Comparison of ENCODE assay signal across 11 cellular contexts in genomic region chr19:38870612-38871011, GRCh38. TPM values are rescaled to one million over a fixed set of nuclear protein-coding genes. Genes with fewer than 3 reads are reported as not detected.
DNase-seq lines count a peak whose midpoint lies in the region; ATAC-seq and TF ChIP-seq lines count a peak whose summit lies in the region.
"Had no signal": no experiment of that assay in that cellular context is flagged by ENCODE, and none has a peak within 500 bp of the region (broad histone marks: within the 10 kb centered on the region; RNA-seq: fewer than 3 reads in every experiment).

No MANE protein-coding gene starts in this region.

- no peaks in the 10 kb centered on the region for H3K9me3 ChIP-seq in BLaER1
- no peaks in the 10 kb centered on the region for H3K9me3 ChIP-seq in DOHH2 (ENCODE audit: control insufficient read depth, insufficient read depth, low read length)
- H3K9me3 ChIP-seq in upper lobe of left lung, result no peaks in the 10 kb centered on the region
- H3K9me3 ChIP-seq: heart left ventricle, SK-N-SH had no signal

- H2BK120ac ChIP-seq in mesendoderm (ENCODE audit: low read depth, low read length), result no peak overlapping the region

- H3K79me2 ChIP-seq in DOHH2 (ENCODE audit: control insufficient read depth, low read length) (peaks cover 24% of the 10 kb centered on the region), mesendoderm (ENCODE audit: control insufficient read depth, insufficient read depth, low read length) (no peaks in the 10 kb centered on the region)

- H3F3A ChIP-seq in DOHH2 (ENCODE audit: control insufficient read depth, insufficient read depth), result peaks cover 29% of the 10 kb centered on the region

- no peak overlapping the region for H3K18ac ChIP-seq in mesendoderm (ENCODE audit: low read length)

- no peak for TF ChIP-seq POLR2A in upper lobe of left lung (IDR thresholded peaks at IDR 0.05)

- H3K27me3 Mint-ChIP-seq in activated T-helper 17 cell treated with anti-CD3 and anti-CD28 coated beads, Interleukin-2, amount 50 U/mL, for 72 hours, result no peaks in the 10 kb centered on the region

- no peak overlapping the region for H4K5ac ChIP-seq in mesendoderm (ENCODE audit: low read length)

- no peak overlapping the region for H2BK5ac ChIP-seq in mesendoderm (ENCODE audit: low read length)

- H3K27ac ChIP-seq in BLaER1, result peak overlapping the region; percentile 61
- H3K27ac ChIP-seq in DOHH2 (ENCODE audit: low read depth, low read length), result no peak overlapping the region
- H3K27ac ChIP-seq in mesendoderm (ENCODE audit: low read depth, low read length), result no peak overlapping the region
- H3K27ac ChIP-seq in upper lobe of left lung, result peak overlapping the region in 2 of 4 donors; percentile 69 to 70

- CTCF ChIA-PET in HEK293T (lab: Yijun Ruan, JAX), result no interaction called here

- TF ChIP-seq CTCF in DOHH2 (IDR thresholded peaks at IDR 0.05; ENCODE audit: low read depth, low read length, poor library complexity, severe bottlenecking) (no peak), upper lobe of left lung (IDR thresholded peaks at IDR 0.05) (no peak)

- WGBS in mesendoderm (ENCODE audit: extremely low coverage, insufficient coverage, low lambda C conversion rate), result no CpG with 5 or more reads among the region's 19 CpGs
- 86 to 90% methylated on average over 15 to 19 of the region's 19 CpGs for WGBS in upper lobe of left lung, 2 donors

- H3K56ac ChIP-seq in mesendoderm (ENCODE audit: low read length), result peak overlapping the region; percentile 90

- no peak for DNase-seq in mesendoderm
- DNase-seq in HEK293T (ENCODE audit: extremely low spot score), result no peak
- no peak for DNase-seq in upper lobe of left lung
- DNase-seq in NCI-H187 treated with DMSO at 0.1 percent for 48 hours (lab: John Stamatoyannopoulos, UW), result no peak
- DNase-seq: NCI-H1436 had no signal

- H3K27ac Mint-ChIP-seq in activated T-helper 17 cell treated with anti-CD3 and anti-CD28 coated beads, Interleukin-2, amount 50 U/mL, for 72 hours, result peak overlapping the region; percentile 92

- H3K9ac ChIP-seq in BLaER1, result no peak overlapping the region
- H3K9ac ChIP-seq in mesendoderm (ENCODE audit: low read length), result no peak overlapping the region
- H3K9ac ChIP-seq: SK-N-SH had no signal

- H3K4ac ChIP-seq in mesendoderm (ENCODE audit: low read depth, low read length), result no peak overlapping the region

- no peak overlapping the region for H2BK15ac ChIP-seq in mesendoderm (replicated peaks; ENCODE audit: low read depth)

- no peak for TF ChIP-seq EP300 in upper lobe of left lung (IDR thresholded peaks at IDR 0.05)

- H4K20me1 ChIP-seq in BLaER1, result no peaks in the 10 kb centered on the region
- no peaks in the 10 kb centered on the region for H4K20me1 ChIP-seq in DOHH2 (ENCODE audit: control insufficient read depth, insufficient read depth, low read depth, low read length)

- POLR2A ChIA-PET in HEK293T (lab: Yijun Ruan, JAX), result no interaction called here

- no peak for ATAC-seq in activated T-helper 17 cell treated with anti-CD3 and anti-CD28 coated beads, Interleukin-2, amount 50 U/mL, for 72 hours (replicated peaks)
- no peak for ATAC-seq in GM19324 (IDR thresholded peaks at IDR 0.05; ENCODE audit: low FRiP score, unreplicated experiment)
- no peak for ATAC-seq in upper lobe of left lung (ENCODE audit: low FRiP score in 2 of 2)

- H3K27me3 ChIP-seq in BLaER1 (no peaks in the 10 kb centered on the region), DOHH2 (ENCODE audit: control insufficient read depth, low read length) (no peaks in the 10 kb centered on the region), mesendoderm (ENCODE audit: insufficient read depth, low read length, poor library complexity) (no peaks in the 10 kb centered on the region), upper lobe of left lung (no peaks in the 10 kb centered on the region)
- H3K27me3 ChIP-seq: heart left ventricle had no signal

- H3K4me3 Mint-ChIP-seq in activated T-helper 17 cell treated with anti-CD3 and anti-CD28 coated beads, Interleukin-2, amount 50 U/mL, for 72 hours, result peak overlapping the region; percentile 90

- H2AK5ac ChIP-seq in mesendoderm (ENCODE audit: low read length), result no peak overlapping the region

- H3K36me3 Mint-ChIP-seq in activated T-helper 17 cell treated with anti-CD3 and anti-CD28 coated beads, Interleukin-2, amount 50 U/mL, for 72 hours (ENCODE audit: low read depth), result peaks cover 89% of the 10 kb centered on the region

- H4K8ac ChIP-seq in mesendoderm (ENCODE audit: low read depth, low read length), result no peak overlapping the region

- no peaks in the 10 kb centered on the region for H3K9me3 Mint-ChIP-seq in activated T-helper 17 cell treated with anti-CD3 and anti-CD28 coated beads, Interleukin-2, amount 50 U/mL, for 72 hours

- H3K9me2 ChIP-seq in DOHH2 (replicated peaks; ENCODE audit: control insufficient read depth, low read length), result no peaks in the 10 kb centered on the region
- H3K9me2 ChIP-seq: SK-N-SH had no signal

- peak overlapping the region; percentile 100 for H3K4me2 ChIP-seq in BLaER1
- peak overlapping the region; percentile 100 for H3K4me2 ChIP-seq in DOHH2 (ENCODE audit: low read length)
- no peak overlapping the region for H3K4me2 ChIP-seq in mesendoderm (ENCODE audit: low read length)

- peaks cover 94% of the 10 kb centered on the region for H3K4me1 ChIP-seq in BLaER1
- peaks cover 53% of the 10 kb centered on the region for H3K4me1 ChIP-seq in DOHH2 (ENCODE audit: control insufficient read depth, low read length)
- peaks cover 2% of the 10 kb centered on the region for H3K4me1 ChIP-seq in mesendoderm (ENCODE audit: control insufficient read depth, low read depth, low read length)
- H3K4me1 ChIP-seq in upper lobe of left lung, result peaks cover 14 to 22% (median 16%) of the 10 kb centered on the region in 4 donors

- no peaks in the 10 kb centered on the region for H3K36me3 ChIP-seq in BLaER1
- H3K36me3 ChIP-seq in DOHH2 (ENCODE audit: control insufficient read depth, low read length), result peaks cover 30% of the 10 kb centered on the region
- no peaks in the 10 kb centered on the region for H3K36me3 ChIP-seq in mesendoderm (ENCODE audit: control insufficient read depth, insufficient read depth, low read length)
- H3K36me3 ChIP-seq in upper lobe of left lung, result no peaks in the 10 kb centered on the region
- H3K36me3 ChIP-seq: heart left ventricle had no signal

- H3K79me1 ChIP-seq in mesendoderm (ENCODE audit: low read length), result no peaks in the 10 kb centered on the region

- H3K4me3 ChIP-seq in BLaER1 (peak overlapping the region; percentile 67; the same call in 1 of the 2 replicates), DOHH2 (ENCODE audit: low read length) (peak overlapping the region; percentile 97), mesendoderm (ENCODE audit: low read length) (no peak overlapping the region), upper lobe of left lung (peak overlapping the region in 1 of 4 donors; percentile 56)

- H3K23ac ChIP-seq in mesendoderm (ENCODE audit: low read length), result no peak overlapping the region

- peaks cover 10% of the 10 kb centered on the region for H3K4me1 Mint-ChIP-seq in activated T-helper 17 cell treated with anti-CD3 and anti-CD28 coated beads, Interleukin-2, amount 50 U/mL, for 72 hours

TF ChIP-seq in HEK293T, 16 proteins besides CTCF, POLR2A, EP300 and RAD21:
- TF ChIP-seq SP1 (IDR thresholded peaks at IDR 0.05), result no peak
- TF ChIP-seq LEF1 (IDR thresholded peaks at IDR 0.05; ENCODE audit: borderline replicate concordance), result no peak
- TF ChIP-seq ARNT (IDR thresholded peaks at IDR 0.05), result no peak
- TF ChIP-seq FOXK2 (IDR thresholded peaks at IDR 0.05), result no peak
- TF ChIP-seq L3MBTL2 (conservative IDR thresholded peaks at IDR 0.05), result no peak
- no peak for TF ChIP-seq TARDBP (IDR thresholded peaks at IDR 0.05)
- no peak for TF ChIP-seq FOXA1 (IDR thresholded peaks at IDR 0.05)
- no peak for TF ChIP-seq SUZ12 (IDR thresholded peaks at IDR 0.05)
- no peak for TF ChIP-seq BHLHE40 (IDR thresholded peaks at IDR 0.05; ENCODE audit: borderline replicate concordance)
- TF ChIP-seq ELF4 (IDR thresholded peaks at IDR 0.05), result no peak
- no peak for TF ChIP-seq CTBP1 (IDR thresholded peaks at IDR 0.05; ENCODE audit: borderline replicate concordance)
- TF ChIP-seq ZNF384 (IDR thresholded peaks at IDR 0.05), result no peak
- no peak for TF ChIP-seq FOXM1 (IDR thresholded peaks at IDR 0.05; ENCODE audit: borderline replicate concordance)
TF ChIP-seq in HEK293T: peak in this region for 0.

RNA-seq across cellular contexts. Expression of gene RINL, which starts 7.5 kb away (rescaled TPM):
- 100 to 1,000 TPM in 1 of 2 donors, 10 to 100 TPM in 1; 92.3 to 156 TPM for total RNA-seq in activated T-helper 17 cell treated with anti-CD3 and anti-CD28 coated beads, Interleukin-2, amount 50 U/mL, for 72 hours
- polyA plus RNA-seq in mesendoderm (2013, experiment 1 of 2), result 6.3 TPM
- 5.7 TPM for polyA plus RNA-seq in mesendoderm (2013, experiment 2 of 2)
- 10 to 100 TPM in 5 of 6 donors, 1 to 10 TPM in 1; 8.7 to 23.1 (median 13.2) TPM for total RNA-seq in upper lobe of left lung

RNA-seq across cellular contexts. Expression of gene HNRNPL, which starts 20.8 kb away (rescaled TPM):
- total RNA-seq in activated T-helper 17 cell treated with anti-CD3 and anti-CD28 coated beads, Interleukin-2, amount 50 U/mL, for 72 hours, result 100 to 1,000 TPM; 476 to 617 TPM
- polyA plus RNA-seq in mesendoderm (2013, experiment 1 of 2), result 460 TPM
- polyA plus RNA-seq in mesendoderm (2013, experiment 2 of 2), result 455 TPM
- 100 to 1,000 TPM; 156 to 274 (median 178) TPM for total RNA-seq in upper lobe of left lung

RNA-seq across cellular contexts. Expression of gene SIRT2, which starts 28.8 kb away (rescaled TPM):
- total RNA-seq in activated T-helper 17 cell treated with anti-CD3 and anti-CD28 coated beads, Interleukin-2, amount 50 U/mL, for 72 hours, result 10 to 100 TPM; 37.9 to 41.2 TPM
- 5.4 TPM for polyA plus RNA-seq in mesendoderm (2013, experiment 1 of 2)
- polyA plus RNA-seq in mesendoderm (2013, experiment 2 of 2), result 5.4 TPM
- total RNA-seq in upper lobe of left lung, result 10 to 100 TPM; 45.2 to 93.2 (median 59.1) TPM

RNA-seq across cellular contexts. Expression of gene NFKBIB, which starts 29.2 kb away (rescaled TPM):
- total RNA-seq in activated T-helper 17 cell treated with anti-CD3 and anti-CD28 coated beads, Interleukin-2, amount 50 U/mL, for 72 hours, result 10 to 100 TPM; 41.2 to 68.7 TPM
- 32.5 TPM for polyA plus RNA-seq in mesendoderm (2013, experiment 1 of 2)
- 33.1 TPM for polyA plus RNA-seq in mesendoderm (2013, experiment 2 of 2)
- total RNA-seq in upper lobe of left lung, result 10 to 100 TPM; 22.8 to 38.4 (median 31.6) TPM

RNA-seq across cellular contexts. Expression of gene ECH1, which starts 39.0 kb away (rescaled TPM):
- total RNA-seq in activated T-helper 17 cell treated with anti-CD3 and anti-CD28 coated beads, Interleukin-2, amount 50 U/mL, for 72 hours, result 100 to 1,000 TPM; 162 to 183 TPM
- polyA plus RNA-seq in mesendoderm (2013, experiment 1 of 2), result 147 TPM
- 149 TPM for polyA plus RNA-seq in mesendoderm (2013, experiment 2 of 2)
- 100 to 1,000 TPM; 104 to 225 (median 189) TPM for total RNA-seq in upper lobe of left lung
